1 cellular context compared by ENCODE assay signal in the genomic region with DNA sequence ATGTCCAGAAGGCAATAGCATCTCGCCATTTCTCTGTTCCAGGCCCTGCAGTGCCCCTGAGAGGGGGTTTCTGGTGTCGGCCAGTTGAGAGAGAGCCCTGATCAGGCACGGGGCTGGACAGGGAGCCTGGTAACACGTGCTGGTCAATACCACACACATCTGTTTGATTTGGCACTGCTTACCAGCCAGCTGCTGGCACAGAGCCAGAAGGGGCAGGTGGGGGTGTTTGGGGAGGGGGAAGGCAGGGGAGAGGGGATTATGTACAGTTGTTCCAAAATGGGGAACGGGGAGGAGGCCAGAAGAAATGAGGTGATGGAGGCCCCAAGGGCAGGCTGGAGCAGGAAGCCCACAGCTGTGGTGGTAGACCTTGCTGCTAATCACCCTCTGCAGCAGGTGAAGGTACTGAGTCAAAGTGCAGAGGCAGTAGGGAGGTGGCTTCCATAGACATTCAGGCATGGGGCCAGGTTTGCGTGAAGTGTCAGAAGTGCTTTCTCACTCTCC.
TF ChIP-seq lines count a peak whose summit lies in the region.

No MANE protein-coding gene starts in this region.

TF ChIP-seq in HepG2, 621 proteins besides CTCF, POLR2A, EP300 and RAD21 (continued from another document):
- TF ChIP-seq, protein P1, sequence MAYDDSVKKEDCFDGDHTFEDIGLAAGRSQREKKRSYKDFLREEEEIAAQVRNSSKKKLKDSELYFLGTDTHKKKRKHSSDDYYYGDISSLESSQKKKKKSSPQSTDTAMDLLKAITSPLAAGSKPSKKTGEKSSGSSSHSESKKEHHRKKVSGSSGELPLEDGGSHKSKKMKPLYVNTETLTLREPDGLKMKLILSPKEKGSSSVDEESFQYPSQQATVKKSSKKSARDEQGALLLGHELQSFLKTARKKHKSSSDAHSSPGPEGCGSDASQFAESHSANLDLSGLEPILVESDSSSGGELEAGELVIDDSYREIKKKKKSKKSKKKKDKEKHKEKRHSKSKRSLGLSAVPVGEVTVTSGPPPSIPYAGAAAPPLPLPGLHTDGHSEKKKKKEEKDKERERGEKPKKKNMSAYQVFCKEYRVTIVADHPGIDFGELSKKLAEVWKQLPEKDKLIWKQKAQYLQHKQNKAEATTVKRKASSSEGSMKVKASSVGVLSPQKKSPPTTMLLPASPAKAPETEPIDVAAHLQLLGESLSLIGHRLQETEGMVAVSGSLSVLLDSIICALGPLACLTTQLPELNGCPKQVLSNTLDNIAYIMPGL (CRISPR knock-in tag; IDR thresholded peaks at IDR 0.05; ENCODE audit: borderline replicate concordance in 1 of 2, low read depth in 1 of 2) = peak; percentile 30 to 42; a peak in 1 of 4 replicates
- TF ChIP-seq TEAD3 (CRISPR knock-in tag; optimal IDR thresholded peaks at IDR 0.05; ENCODE audit: borderline replicate concordance) = peak; percentile 15
